1 cellular context compared by ENCODE assay signal in the genomic region with DNA sequence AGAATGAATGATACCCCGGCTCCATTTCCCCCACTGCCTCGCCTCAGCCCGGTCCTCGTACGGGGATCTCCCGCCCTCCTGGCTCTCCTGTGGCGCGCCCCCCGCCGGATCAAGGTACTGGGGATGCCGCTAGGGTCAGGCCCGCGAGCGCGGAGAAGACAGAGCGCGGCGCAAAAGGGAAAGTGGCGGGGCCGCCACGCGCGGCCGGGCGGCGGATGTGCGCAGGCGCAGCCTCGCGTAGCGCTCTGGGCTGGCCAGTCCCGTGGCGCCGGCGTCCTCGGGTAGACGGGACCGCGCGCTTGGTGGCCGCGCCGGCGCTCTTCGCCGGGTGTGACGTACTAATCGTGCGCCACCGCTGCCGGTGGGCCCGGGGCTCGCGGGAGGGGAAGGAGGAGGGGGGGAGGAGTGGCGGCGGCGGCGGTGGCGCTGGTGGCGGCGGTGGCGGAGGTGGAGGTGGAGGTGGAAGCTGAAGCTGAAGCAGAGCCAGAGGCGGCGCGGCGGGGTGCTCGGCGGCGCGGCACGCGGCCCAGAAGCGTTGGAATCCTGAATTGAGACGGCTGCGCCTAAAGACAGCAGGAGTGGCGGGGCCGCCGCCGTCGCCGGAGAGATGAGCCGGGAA.
A peak's percentile ranks its signal among the peaks of the same experiment; 100 is the strongest.
TF ChIP-seq lines count a peak whose summit lies in the region.

A gene (plus strand): TSS at position 331 of the 619 bp plus-strand sequence. CDS start 1,158 bp downstream, outside the sequence.

TF ChIP-seq in K562, 482 proteins besides CTCF, POLR2A, EP300 and RAD21 (continued from another document and continues in another):
- TF ChIP-seq, protein P1, sequence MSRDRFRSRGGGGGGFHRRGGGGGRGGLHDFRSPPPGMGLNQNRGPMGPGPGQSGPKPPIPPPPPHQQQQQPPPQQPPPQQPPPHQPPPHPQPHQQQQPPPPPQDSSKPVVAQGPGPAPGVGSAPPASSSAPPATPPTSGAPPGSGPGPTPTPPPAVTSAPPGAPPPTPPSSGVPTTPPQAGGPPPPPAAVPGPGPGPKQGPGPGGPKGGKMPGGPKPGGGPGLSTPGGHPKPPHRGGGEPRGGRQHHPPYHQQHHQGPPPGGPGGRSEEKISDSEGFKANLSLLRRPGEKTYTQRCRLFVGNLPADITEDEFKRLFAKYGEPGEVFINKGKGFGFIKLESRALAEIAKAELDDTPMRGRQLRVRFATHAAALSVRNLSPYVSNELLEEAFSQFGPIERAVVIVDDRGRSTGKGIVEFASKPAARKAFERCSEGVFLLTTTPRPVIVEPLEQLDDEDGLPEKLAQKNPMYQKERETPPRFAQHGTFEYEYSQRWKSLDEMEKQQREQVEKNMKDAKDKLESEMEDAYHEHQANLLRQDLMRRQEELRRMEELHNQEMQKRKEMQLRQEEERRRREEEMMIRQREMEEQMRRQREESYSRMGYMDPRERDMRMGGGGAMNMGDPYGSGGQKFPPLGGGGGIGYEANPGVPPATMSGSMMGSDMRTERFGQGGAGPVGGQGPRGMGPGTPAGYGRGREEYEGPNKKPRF (IDR thresholded peaks at IDR 0.05; ENCODE audit: low read depth, low read length): no peak
- TF ChIP-seq ZFP36 (IDR thresholded peaks at IDR 0.05; ENCODE audit: low read depth, low read length, partially characterized antibody) (no peak), OTX1 (CRISPR knock-in tag; IDR thresholded peaks at IDR 0.05) (no peak), ZNF324 (CRISPR knock-in tag; IDR thresholded peaks at IDR 0.05) (no peak), GABPB2 (CRISPR knock-in tag; conservative IDR thresholded peaks at IDR 0.05) (no peak), MTA3 (IDR thresholded peaks at IDR 0.05; ENCODE audit: borderline replicate concordance) (no peak), KAT8 (IDR thresholded peaks at IDR 0.05; ENCODE audit: low read depth) (no peak), ZFX (CRISPR knock-in tag; IDR thresholded peaks at IDR 0.05) (peak; percentile 68), RBM34 (IDR thresholded peaks at IDR 0.05; ENCODE audit: borderline replicate concordance, insufficient read depth, low read length) (no peak), E2F3 (CRISPR knock-in tag; IDR thresholded peaks at IDR 0.05) (no peak), HNRNPLL (IDR thresholded peaks at IDR 0.05; ENCODE audit: low read depth, low read length, poor library complexity, severe bottlenecking) (no peak), CREBBP (IDR thresholded peaks at IDR 0.05; ENCODE audit: low read depth, low read length) (no peak), CBX2 (IDR thresholded peaks at IDR 0.05; ENCODE audit: insufficient read depth, low read length, poor library complexity, severe bottlenecking) (no peak), POLR2AphosphoS5 (IDR thresholded peaks at IDR 0.05; ENCODE audit: control insufficient read depth, insufficient read depth, low read depth, low read length) (no peak), ZEB2 (IDR thresholded peaks at IDR 0.05) (no peak), TRIM28 (IDR thresholded peaks at IDR 0.05) (no peak), BCL6 (CRISPR knock-in tag; IDR thresholded peaks at IDR 0.05) (no peak), STAT5A (IDR thresholded peaks at IDR 0.05; ENCODE audit: borderline replicate concordance, low read length) (no peak), HIVEP1 (CRISPR knock-in tag; IDR thresholded peaks at IDR 0.05) (no peak), BMI1 (IDR thresholded peaks at IDR 0.05; ENCODE audit: low read length) (no peak), SRSF7 (optimal IDR thresholded peaks at IDR 0.05; ENCODE audit: low read depth, low read length) (no peak), POLR2H (tag; IDR thresholded peaks at IDR 0.05; ENCODE audit: low read depth) (no peak), NCOA1 (IDR thresholded peaks at IDR 0.05; ENCODE audit: low read depth) (no peak), ETV1 (tag; conservative IDR thresholded peaks at IDR 0.05; ENCODE audit: low read depth) (no peak), CCAR2 (IDR thresholded peaks at IDR 0.05; ENCODE audit: low read depth, low read length) (no peak), SREBF1 (IDR thresholded peaks at IDR 0.05; ENCODE audit: borderline replicate concordance, low read depth, low read length) (no peak), MED1 (CRISPR knock-in tag; IDR thresholded peaks at IDR 0.05; ENCODE audit: borderline replicate concordance) (no peak), FOXA3 (CRISPR knock-in tag; conservative IDR thresholded peaks at IDR 0.05 in 1 of 2, IDR thresholded peaks at IDR 0.05 in 1 of 2) (no peak), CXXC5 (CRISPR knock-in tag; IDR thresholded peaks at IDR 0.05) (peak; percentile 76), MXI1 (IDR thresholded peaks at IDR 0.05; ENCODE audit: low read depth, low read length) (no peak), ZNF174 (CRISPR knock-in tag; IDR thresholded peaks at IDR 0.05) (no peak), TAL1 (IDR thresholded peaks at IDR 0.05) (no peak), ZNF146 (CRISPR knock-in tag; IDR thresholded peaks at IDR 0.05; ENCODE audit: unreplicated experiment) (no peak), CBX3 (IDR thresholded peaks at IDR 0.05; ENCODE audit: borderline replicate concordance in 1 of 2, low read length in 2 of 2) (no peak), ZNF316 (IDR thresholded peaks at IDR 0.05) (no peak), LEF1 (IDR thresholded peaks at IDR 0.05) (no peak), POLR3G (IDR thresholded peaks at IDR 0.05; ENCODE audit: extremely low read depth, insufficient read length, insufficient replicate concordance) (no peak), LCOR (CRISPR knock-in tag; IDR thresholded peaks at IDR 0.05) (no peak)
- TF ChIP-seq, protein P2, sequence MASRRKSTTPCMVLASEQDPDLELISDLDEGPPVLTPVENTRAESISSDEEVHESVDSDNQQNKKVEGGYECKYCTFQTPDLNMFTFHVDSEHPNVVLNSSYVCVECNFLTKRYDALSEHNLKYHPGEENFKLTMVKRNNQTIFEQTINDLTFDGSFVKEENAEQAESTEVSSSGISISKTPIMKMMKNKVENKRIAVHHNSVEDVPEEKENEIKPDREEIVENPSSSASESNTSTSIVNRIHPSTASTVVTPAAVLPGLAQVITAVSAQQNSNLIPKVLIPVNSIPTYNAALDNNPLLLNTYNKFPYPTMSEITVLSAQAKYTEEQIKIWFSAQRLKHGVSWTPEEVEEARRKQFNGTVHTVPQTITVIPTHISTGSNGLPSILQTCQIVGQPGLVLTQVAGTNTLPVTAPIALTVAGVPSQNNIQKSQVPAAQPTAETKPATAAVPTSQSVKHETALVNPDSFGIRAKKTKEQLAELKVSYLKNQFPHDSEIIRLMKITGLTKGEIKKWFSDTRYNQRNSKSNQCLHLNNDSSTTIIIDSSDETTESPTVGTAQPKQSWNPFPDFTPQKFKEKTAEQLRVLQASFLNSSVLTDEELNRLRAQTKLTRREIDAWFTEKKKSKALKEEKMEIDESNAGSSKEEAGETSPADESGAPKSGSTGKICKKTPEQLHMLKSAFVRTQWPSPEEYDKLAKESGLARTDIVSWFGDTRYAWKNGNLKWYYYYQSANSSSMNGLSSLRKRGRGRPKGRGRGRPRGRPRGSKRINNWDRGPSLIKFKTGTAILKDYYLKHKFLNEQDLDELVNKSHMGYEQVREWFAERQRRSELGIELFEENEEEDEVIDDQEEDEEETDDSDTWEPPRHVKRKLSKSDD (conservative IDR thresholded peaks at IDR 0.05; ENCODE audit: low read length): no peak
- TF ChIP-seq, protein P3, sequence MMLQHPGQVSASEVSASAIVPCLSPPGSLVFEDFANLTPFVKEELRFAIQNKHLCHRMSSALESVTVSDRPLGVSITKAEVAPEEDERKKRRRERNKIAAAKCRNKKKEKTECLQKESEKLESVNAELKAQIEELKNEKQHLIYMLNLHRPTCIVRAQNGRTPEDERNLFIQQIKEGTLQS (IDR thresholded peaks at IDR 0.05): no peak
- TF ChIP-seq, protein P3 (CRISPR knock-in tag; conservative IDR thresholded peaks at IDR 0.05): no peak
- TF ChIP-seq, protein P4, sequence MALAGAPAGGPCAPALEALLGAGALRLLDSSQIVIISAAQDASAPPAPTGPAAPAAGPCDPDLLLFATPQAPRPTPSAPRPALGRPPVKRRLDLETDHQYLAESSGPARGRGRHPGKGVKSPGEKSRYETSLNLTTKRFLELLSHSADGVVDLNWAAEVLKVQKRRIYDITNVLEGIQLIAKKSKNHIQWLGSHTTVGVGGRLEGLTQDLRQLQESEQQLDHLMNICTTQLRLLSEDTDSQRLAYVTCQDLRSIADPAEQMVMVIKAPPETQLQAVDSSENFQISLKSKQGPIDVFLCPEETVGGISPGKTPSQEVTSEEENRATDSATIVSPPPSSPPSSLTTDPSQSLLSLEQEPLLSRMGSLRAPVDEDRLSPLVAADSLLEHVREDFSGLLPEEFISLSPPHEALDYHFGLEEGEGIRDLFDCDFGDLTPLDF (CRISPR knock-in tag; IDR thresholded peaks at IDR 0.05): peak; percentile 48; the same call in 1 of the 2 replicates
- TF ChIP-seq, protein P5, sequence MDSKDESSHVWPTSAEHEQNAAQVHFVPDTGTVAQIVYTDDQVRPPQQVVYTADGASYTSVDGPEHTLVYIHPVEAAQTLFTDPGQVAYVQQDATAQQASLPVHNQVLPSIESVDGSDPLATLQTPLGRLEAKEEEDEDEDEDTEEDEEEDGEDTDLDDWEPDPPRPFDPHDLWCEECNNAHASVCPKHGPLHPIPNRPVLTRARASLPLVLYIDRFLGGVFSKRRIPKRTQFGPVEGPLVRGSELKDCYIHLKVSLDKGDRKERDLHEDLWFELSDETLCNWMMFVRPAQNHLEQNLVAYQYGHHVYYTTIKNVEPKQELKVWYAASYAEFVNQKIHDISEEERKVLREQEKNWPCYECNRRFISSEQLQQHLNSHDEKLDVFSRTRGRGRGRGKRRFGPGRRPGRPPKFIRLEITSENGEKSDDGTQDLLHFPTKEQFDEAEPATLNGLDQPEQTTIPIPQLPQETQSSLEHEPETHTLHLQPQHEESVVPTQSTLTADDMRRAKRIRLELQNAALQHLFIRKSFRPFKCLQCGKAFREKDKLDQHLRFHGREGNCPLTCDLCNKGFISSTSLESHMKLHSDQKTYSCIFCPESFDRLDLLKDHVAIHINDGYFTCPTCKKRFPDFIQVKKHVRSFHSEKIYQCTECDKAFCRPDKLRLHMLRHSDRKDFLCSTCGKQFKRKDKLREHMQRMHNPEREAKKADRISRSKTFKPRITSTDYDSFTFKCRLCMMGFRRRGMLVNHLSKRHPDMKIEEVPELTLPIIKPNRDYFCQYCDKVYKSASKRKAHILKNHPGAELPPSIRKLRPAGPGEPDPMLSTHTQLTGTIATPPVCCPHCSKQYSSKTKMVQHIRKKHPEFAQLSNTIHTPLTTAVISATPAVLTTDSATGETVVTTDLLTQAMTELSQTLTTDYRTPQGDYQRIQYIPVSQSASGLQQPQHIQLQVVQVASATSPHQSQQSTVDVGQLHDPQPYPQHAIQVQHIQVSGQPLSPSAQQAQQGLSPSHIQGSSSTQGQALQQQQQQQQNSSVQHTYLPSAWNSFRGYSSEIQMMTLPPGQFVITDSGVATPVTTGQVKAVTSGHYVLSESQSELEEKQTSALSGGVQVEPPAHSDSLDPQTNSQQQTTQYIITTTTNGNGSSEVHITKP (IDR thresholded peaks at IDR 0.05; ENCODE audit: partially characterized antibody): no peak
- TF ChIP-seq, protein P6, sequence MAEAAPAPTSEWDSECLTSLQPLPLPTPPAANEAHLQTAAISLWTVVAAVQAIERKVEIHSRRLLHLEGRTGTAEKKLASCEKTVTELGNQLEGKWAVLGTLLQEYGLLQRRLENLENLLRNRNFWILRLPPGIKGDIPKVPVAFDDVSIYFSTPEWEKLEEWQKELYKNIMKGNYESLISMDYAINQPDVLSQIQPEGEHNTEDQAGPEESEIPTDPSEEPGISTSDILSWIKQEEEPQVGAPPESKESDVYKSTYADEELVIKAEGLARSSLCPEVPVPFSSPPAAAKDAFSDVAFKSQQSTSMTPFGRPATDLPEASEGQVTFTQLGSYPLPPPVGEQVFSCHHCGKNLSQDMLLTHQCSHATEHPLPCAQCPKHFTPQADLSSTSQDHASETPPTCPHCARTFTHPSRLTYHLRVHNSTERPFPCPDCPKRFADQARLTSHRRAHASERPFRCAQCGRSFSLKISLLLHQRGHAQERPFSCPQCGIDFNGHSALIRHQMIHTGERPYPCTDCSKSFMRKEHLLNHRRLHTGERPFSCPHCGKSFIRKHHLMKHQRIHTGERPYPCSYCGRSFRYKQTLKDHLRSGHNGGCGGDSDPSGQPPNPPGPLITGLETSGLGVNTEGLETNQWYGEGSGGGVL (CRISPR knock-in tag; IDR thresholded peaks at IDR 0.05): no peak
- TF ChIP-seq, protein P7, sequence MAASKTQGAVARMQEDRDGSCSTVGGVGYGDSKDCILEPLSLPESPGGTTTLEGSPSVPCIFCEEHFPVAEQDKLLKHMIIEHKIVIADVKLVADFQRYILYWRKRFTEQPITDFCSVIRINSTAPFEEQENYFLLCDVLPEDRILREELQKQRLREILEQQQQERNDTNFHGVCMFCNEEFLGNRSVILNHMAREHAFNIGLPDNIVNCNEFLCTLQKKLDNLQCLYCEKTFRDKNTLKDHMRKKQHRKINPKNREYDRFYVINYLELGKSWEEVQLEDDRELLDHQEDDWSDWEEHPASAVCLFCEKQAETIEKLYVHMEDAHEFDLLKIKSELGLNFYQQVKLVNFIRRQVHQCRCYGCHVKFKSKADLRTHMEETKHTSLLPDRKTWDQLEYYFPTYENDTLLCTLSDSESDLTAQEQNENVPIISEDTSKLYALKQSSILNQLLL (CRISPR knock-in tag; IDR thresholded peaks at IDR 0.05; ENCODE audit: borderline replicate concordance): no peak
- TF ChIP-seq, protein P8, sequence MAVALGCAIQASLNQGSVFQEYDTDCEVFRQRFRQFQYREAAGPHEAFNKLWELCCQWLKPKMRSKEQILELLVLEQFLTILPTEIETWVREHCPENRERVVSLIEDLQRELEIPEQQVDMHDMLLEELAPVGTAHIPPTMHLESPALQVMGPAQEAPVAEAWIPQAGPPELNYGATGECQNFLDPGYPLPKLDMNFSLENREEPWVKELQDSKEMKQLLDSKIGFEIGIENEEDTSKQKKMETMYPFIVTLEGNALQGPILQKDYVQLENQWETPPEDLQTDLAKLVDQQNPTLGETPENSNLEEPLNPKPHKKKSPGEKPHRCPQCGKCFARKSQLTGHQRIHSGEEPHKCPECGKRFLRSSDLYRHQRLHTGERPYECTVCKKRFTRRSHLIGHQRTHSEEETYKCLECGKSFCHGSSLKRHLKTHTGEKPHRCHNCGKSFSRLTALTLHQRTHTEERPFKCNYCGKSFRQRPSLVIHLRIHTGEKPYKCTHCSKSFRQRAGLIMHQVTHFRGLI (CRISPR knock-in tag; IDR thresholded peaks at IDR 0.05): no peak
- TF ChIP-seq, protein P9, sequence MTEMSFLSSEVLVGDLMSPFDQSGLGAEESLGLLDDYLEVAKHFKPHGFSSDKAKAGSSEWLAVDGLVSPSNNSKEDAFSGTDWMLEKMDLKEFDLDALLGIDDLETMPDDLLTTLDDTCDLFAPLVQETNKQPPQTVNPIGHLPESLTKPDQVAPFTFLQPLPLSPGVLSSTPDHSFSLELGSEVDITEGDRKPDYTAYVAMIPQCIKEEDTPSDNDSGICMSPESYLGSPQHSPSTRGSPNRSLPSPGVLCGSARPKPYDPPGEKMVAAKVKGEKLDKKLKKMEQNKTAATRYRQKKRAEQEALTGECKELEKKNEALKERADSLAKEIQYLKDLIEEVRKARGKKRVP (CRISPR knock-in tag; IDR thresholded peaks at IDR 0.05): no peak
- TF ChIP-seq, protein P10, sequence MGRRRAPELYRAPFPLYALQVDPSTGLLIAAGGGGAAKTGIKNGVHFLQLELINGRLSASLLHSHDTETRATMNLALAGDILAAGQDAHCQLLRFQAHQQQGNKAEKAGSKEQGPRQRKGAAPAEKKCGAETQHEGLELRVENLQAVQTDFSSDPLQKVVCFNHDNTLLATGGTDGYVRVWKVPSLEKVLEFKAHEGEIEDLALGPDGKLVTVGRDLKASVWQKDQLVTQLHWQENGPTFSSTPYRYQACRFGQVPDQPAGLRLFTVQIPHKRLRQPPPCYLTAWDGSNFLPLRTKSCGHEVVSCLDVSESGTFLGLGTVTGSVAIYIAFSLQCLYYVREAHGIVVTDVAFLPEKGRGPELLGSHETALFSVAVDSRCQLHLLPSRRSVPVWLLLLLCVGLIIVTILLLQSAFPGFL (CRISPR knock-in tag; IDR thresholded peaks at IDR 0.05): no peak
